In the genomic region with DNA sequence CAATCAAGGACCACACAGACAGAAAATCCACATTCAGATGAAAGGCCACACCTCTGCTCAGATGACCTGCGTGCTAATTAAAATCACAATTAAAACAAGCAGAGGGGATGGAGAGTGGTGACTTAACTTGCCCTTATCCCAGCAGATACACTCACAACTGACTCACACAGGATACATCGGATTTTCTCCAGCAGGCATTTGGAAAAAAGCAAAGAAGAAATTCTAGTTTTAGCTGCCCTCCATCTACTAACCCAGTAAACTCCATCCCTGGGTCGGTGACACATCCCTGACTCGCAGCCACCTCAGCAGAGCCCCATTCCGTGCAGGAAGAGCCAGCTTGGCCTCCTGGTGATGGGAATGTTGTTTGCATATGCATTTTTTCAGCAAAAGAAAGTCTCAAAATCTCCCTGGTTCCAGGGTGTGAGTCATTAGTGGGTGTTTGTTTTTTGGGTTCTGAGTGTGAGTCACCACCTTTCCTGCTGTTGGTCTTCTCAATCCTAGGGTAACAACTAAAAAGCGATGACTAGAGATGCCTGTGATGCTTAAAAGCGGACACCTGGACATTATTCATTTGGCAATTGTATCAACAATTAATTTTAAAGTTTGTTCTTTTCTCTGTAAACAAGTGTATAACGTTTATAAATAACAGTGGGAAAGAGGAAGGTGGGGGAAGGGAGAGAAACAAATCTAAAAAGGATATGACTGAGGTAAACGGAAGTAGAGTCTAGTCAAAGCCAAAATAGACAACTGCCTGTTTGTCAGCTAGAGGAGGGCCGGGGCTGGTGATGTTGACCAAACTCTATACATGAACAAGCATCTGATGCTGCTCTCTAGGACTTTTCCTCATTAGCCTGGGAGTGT, we compare ENCODE assay signal across 1 cellular context.
A peak's percentile ranks its signal among the peaks of the same experiment; 100 is the strongest.
TF ChIP-seq lines count a peak whose summit lies in the region.

No MANE protein-coding gene starts in this region.

TF ChIP-seq in HepG2, 621 proteins besides CTCF, POLR2A, EP300 and RAD21 (continued from another document and continues in another):
- TF ChIP-seq, protein P1, sequence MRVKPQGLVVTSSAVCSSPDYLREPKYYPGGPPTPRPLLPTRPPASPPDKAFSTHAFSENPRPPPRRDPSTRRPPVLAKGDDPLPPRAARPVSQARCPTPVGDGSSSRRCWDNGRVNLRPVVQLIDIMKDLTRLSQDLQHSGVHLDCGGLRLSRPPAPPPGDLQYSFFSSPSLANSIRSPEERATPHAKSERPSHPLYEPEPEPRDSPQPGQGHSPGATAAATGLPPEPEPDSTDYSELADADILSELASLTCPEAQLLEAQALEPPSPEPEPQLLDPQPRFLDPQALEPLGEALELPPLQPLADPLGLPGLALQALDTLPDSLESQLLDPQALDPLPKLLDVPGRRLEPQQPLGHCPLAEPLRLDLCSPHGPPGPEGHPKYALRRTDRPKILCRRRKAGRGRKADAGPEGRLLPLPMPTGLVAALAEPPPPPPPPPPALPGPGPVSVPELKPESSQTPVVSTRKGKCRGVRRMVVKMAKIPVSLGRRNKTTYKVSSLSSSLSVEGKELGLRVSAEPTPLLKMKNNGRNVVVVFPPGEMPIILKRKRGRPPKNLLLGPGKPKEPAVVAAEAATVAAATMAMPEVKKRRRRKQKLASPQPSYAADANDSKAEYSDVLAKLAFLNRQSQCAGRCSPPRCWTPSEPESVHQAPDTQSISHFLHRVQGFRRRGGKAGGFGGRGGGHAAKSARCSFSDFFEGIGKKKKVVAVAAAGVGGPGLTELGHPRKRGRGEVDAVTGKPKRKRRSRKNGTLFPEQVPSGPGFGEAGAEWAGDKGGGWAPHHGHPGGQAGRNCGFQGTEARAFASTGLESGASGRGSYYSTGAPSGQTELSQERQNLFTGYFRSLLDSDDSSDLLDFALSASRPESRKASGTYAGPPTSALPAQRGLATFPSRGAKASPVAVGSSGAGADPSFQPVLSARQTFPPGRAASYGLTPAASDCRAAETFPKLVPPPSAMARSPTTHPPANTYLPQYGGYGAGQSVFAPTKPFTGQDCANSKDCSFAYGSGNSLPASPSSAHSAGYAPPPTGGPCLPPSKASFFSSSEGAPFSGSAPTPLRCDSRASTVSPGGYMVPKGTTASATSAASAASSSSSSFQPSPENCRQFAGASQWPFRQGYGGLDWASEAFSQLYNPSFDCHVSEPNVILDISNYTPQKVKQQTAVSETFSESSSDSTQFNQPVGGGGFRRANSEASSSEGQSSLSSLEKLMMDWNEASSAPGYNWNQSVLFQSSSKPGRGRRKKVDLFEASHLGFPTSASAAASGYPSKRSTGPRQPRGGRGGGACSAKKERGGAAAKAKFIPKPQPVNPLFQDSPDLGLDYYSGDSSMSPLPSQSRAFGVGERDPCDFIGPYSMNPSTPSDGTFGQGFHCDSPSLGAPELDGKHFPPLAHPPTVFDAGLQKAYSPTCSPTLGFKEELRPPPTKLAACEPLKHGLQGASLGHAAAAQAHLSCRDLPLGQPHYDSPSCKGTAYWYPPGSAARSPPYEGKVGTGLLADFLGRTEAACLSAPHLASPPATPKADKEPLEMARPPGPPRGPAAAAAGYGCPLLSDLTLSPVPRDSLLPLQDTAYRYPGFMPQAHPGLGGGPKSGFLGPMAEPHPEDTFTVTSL (CRISPR knock-in tag; IDR thresholded peaks at IDR 0.05; ENCODE audit: borderline replicate concordance): peak; percentile 44; the same call in 1 of the 2 replicates
- TF ChIP-seq NCOA2 (CRISPR knock-in tag; IDR thresholded peaks at IDR 0.05) (no peak), ZFP36L1 (CRISPR knock-in tag; IDR thresholded peaks at IDR 0.05) (peak; percentile 20; the same call in 1 of the 2 replicates), FOSL1 (CRISPR knock-in tag; IDR thresholded peaks at IDR 0.05; ENCODE audit: borderline replicate concordance) (peak; percentile 80), ASH2L (IDR thresholded peaks at IDR 0.05; ENCODE audit: insufficient read length, low read depth, low read length) (peak; percentile 26), NFKB2 (CRISPR knock-in tag; IDR thresholded peaks at IDR 0.05; ENCODE audit: borderline replicate concordance) (no peak), HMG20A (CRISPR knock-in tag; IDR thresholded peaks at IDR 0.05; ENCODE audit: borderline replicate concordance) (no peak; the same call in 1 of the 2 replicates), KDM4B (CRISPR knock-in tag; IDR thresholded peaks at IDR 0.05) (no peak), ZNF317 (CRISPR knock-in tag; IDR thresholded peaks at IDR 0.05) (0 out of 2 replicates have a peak, but pooled peaks have one; percentile 35), ARNT2 (CRISPR knock-in tag; IDR thresholded peaks at IDR 0.05; ENCODE audit: low read depth) (no peak), EZH2 (conservative IDR thresholded peaks at IDR 0.05; ENCODE audit: low read depth, low read length) (no peak), TBL1XR1 (IDR thresholded peaks at IDR 0.05; ENCODE audit: borderline replicate concordance, low read length, partially characterized antibody) (no peak), TCF7 (IDR thresholded peaks at IDR 0.05; ENCODE audit: low read depth) (peak; percentile 28; the same call in 1 of the 2 replicates), HDAC6 (IDR thresholded peaks at IDR 0.05; ENCODE audit: low read depth, low read length) (no peak), MEF2D (CRISPR knock-in tag; IDR thresholded peaks at IDR 0.05) (0 out of 2 replicates have a peak, but pooled peaks have one; percentile 21), ZNF790 (CRISPR knock-in tag; IDR thresholded peaks at IDR 0.05; ENCODE audit: borderline replicate concordance) (no peak), FOXP1 (IDR thresholded peaks at IDR 0.05) (no peak), FOXP1 (CRISPR knock-in tag; IDR thresholded peaks at IDR 0.05) (peak; percentile 62; the same call in 1 of the 2 replicates), ZNF292 (CRISPR knock-in tag; IDR thresholded peaks at IDR 0.05; ENCODE audit: borderline replicate concordance, low read depth) (peak; percentile 55; the same call in 1 of the 2 replicates), ZFX (CRISPR knock-in tag; IDR thresholded peaks at IDR 0.05; ENCODE audit: low read depth) (no peak), ZNF766 (CRISPR knock-in tag; IDR thresholded peaks at IDR 0.05; ENCODE audit: borderline replicate concordance) (no peak), RFXAP (CRISPR knock-in tag; IDR thresholded peaks at IDR 0.05; ENCODE audit: borderline replicate concordance) (no peak), LCORL (IDR thresholded peaks at IDR 0.05) (peak; percentile 98), LCORL (CRISPR knock-in tag; IDR thresholded peaks at IDR 0.05) (peak; percentile 87; the same call in 1 of the 2 replicates), ZNF136 (CRISPR knock-in tag; IDR thresholded peaks at IDR 0.05; ENCODE audit: low read depth) (no peak), ZNF331 (CRISPR knock-in tag; IDR thresholded peaks at IDR 0.05) (peak; percentile 22; the same call in 1 of the 2 replicates), SAP130 (CRISPR knock-in tag; IDR thresholded peaks at IDR 0.05; ENCODE audit: low read depth) (peak; percentile 33; the same call in 1 of the 2 replicates), HDAC1 (CRISPR knock-in tag; IDR thresholded peaks at IDR 0.05) (no peak; the same call in none of the 2 replicates), KDM1A (CRISPR knock-in tag; IDR thresholded peaks at IDR 0.05) (no peak), ZC3H4 (CRISPR knock-in tag; IDR thresholded peaks at IDR 0.05; ENCODE audit: borderline replicate concordance) (no peak), CHD4 (IDR thresholded peaks at IDR 0.05; ENCODE audit: borderline replicate concordance, low read length) (peak; percentile 73; the same call in 1 of the 2 replicates)
- TF ChIP-seq, protein P2, sequence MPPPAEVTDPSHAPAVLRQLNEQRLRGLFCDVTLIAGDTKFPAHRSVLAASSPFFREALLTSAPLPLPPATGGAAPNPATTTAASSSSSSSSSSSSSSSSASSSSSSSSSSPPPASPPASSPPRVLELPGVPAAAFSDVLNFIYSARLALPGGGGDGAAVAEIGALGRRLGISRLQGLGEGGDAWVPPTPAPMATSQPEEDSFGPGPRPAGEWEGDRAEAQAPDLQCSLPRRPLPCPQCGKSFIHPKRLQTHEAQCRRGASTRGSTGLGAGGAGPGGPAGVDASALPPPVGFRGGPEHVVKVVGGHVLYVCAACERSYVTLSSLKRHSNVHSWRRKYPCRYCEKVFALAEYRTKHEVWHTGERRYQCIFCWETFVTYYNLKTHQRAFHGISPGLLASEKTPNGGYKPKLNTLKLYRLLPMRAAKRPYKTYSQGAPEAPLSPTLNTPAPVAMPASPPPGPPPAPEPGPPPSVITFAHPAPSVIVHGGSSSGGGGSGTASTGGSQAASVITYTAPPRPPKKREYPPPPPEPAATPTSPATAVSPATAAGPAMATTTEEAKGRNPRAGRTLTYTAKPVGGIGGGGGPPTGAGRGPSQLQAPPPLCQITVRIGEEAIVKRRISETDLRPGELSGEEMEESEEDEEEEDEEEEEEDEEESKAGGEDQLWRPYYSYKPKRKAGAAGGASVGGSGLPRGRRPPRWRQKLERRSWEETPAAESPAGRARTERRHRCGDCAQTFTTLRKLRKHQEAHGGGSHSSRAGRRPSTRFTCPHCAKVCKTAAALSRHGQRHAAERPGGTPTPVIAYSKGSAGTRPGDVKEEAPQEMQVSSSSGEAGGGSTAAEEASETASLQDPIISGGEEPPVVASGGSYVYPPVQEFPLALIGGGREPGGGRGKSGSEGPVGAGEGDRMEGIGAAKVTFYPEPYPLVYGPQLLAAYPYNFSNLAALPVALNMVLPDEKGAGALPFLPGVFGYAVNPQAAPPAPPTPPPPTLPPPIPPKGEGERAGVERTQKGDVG (CRISPR knock-in tag; IDR thresholded peaks at IDR 0.05; ENCODE audit: borderline replicate concordance): no peak
- TF ChIP-seq, protein P3, sequence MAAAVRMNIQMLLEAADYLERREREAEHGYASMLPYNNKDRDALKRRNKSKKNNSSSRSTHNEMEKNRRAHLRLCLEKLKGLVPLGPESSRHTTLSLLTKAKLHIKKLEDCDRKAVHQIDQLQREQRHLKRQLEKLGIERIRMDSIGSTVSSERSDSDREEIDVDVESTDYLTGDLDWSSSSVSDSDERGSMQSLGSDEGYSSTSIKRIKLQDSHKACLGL (CRISPR knock-in tag; IDR thresholded peaks at IDR 0.05): no peak
- TF ChIP-seq, protein P4, sequence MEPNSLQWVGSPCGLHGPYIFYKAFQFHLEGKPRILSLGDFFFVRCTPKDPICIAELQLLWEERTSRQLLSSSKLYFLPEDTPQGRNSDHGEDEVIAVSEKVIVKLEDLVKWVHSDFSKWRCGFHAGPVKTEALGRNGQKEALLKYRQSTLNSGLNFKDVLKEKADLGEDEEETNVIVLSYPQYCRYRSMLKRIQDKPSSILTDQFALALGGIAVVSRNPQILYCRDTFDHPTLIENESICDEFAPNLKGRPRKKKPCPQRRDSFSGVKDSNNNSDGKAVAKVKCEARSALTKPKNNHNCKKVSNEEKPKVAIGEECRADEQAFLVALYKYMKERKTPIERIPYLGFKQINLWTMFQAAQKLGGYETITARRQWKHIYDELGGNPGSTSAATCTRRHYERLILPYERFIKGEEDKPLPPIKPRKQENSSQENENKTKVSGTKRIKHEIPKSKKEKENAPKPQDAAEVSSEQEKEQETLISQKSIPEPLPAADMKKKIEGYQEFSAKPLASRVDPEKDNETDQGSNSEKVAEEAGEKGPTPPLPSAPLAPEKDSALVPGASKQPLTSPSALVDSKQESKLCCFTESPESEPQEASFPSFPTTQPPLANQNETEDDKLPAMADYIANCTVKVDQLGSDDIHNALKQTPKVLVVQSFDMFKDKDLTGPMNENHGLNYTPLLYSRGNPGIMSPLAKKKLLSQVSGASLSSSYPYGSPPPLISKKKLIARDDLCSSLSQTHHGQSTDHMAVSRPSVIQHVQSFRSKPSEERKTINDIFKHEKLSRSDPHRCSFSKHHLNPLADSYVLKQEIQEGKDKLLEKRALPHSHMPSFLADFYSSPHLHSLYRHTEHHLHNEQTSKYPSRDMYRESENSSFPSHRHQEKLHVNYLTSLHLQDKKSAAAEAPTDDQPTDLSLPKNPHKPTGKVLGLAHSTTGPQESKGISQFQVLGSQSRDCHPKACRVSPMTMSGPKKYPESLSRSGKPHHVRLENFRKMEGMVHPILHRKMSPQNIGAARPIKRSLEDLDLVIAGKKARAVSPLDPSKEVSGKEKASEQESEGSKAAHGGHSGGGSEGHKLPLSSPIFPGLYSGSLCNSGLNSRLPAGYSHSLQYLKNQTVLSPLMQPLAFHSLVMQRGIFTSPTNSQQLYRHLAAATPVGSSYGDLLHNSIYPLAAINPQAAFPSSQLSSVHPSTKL (CRISPR knock-in tag; IDR thresholded peaks at IDR 0.05): peak; percentile 68
- TF ChIP-seq, protein P5, sequence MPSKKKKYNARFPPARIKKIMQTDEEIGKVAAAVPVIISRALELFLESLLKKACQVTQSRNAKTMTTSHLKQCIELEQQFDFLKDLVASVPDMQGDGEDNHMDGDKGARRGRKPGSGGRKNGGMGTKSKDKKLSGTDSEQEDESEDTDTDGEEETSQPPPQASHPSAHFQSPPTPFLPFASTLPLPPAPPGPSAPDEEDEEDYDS (CRISPR knock-in tag; IDR thresholded peaks at IDR 0.05): no peak
- TF ChIP-seq, protein P6, sequence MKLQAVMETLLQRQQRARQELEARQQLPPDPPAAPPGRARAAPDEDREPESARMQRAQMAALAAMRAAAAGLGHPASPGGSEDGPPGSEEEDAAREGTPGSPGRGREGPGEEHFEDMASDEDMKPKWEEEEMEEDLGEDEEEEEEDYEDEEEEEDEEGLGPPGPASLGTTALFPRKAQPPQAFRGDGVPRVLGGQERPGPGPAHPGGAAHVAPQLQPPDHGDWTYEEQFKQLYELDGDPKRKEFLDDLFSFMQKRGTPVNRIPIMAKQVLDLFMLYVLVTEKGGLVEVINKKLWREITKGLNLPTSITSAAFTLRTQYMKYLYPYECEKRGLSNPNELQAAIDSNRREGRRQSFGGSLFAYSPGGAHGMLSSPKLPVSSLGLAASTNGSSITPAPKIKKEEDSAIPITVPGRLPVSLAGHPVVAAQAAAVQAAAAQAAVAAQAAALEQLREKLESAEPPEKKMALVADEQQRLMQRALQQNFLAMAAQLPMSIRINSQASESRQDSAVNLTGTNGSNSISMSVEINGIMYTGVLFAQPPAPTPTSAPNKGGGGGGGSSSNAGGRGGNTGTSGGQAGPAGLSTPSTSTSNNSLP (IDR thresholded peaks at IDR 0.05; ENCODE audit: low read depth, low read length): peak; percentile 79
- TF ChIP-seq, protein P7, sequence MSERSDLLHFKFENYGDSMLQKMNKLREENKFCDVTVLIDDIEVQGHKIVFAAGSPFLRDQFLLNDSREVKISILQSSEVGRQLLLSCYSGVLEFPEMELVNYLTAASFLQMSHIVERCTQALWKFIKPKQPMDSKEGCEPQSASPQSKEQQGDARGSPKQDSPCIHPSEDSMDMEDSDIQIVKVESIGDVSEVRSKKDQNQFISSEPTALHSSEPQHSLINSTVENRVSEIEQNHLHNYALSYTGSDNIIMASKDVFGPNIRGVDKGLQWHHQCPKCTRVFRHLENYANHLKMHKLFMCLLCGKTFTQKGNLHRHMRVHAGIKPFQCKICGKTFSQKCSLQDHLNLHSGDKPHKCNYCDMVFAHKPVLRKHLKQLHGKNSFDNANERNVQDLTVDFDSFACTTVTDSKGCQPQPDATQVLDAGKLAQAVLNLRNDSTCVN (CRISPR knock-in tag; IDR thresholded peaks at IDR 0.05; ENCODE audit: borderline replicate concordance): no peak
- TF ChIP-seq, protein P8, sequence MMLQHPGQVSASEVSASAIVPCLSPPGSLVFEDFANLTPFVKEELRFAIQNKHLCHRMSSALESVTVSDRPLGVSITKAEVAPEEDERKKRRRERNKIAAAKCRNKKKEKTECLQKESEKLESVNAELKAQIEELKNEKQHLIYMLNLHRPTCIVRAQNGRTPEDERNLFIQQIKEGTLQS (CRISPR knock-in tag; IDR thresholded peaks at IDR 0.05): peak; percentile 86
- TF ChIP-seq, protein P9, sequence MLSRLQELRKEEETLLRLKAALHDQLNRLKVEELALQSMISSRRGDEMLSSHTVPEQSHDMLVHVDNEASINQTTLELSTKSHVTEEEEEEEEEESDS (CRISPR knock-in tag; IDR thresholded peaks at IDR 0.05; ENCODE audit: borderline replicate concordance): 0 out of 2 replicates have a peak, but pooled peaks have one; percentile 22
